In genomic region chr18:111292-112014, GRCh38 we compare ENCODE assay signal across 1 cellular context.
TF ChIP-seq lines count a peak whose summit lies in the region.

No MANE protein-coding gene starts in this region.

TF ChIP-seq in HepG2, 621 proteins besides CTCF, POLR2A, EP300 and RAD21 (continued from another document and continues in another):
- no peak for TF ChIP-seq HNF1A (IDR thresholded peaks at IDR 0.05; ENCODE audit: low read depth)
- peak; percentile 34; the same call in 1 of the 2 replicates for TF ChIP-seq HNF1A (CRISPR knock-in tag; IDR thresholded peaks at IDR 0.05; ENCODE audit: borderline replicate concordance)
- peak; percentile 61 for TF ChIP-seq MED1 (CRISPR knock-in tag; IDR thresholded peaks at IDR 0.05)
- TF ChIP-seq PBX3 (CRISPR knock-in tag; IDR thresholded peaks at IDR 0.05; ENCODE audit: borderline replicate concordance): peak; percentile 46; the same call in 1 of the 2 replicates
- TF ChIP-seq ZNF777 (CRISPR knock-in tag; IDR thresholded peaks at IDR 0.05): peak; percentile 71
- peak; percentile 57; the same call in 1 of the 2 replicates for TF ChIP-seq KLF6 (CRISPR knock-in tag; IDR thresholded peaks at IDR 0.05)
- 0 out of 2 replicates have a peak, but pooled peaks have one; percentile 62 for TF ChIP-seq CCDC6 (CRISPR knock-in tag; IDR thresholded peaks at IDR 0.05)
- 0 out of 2 replicates have a peak, but pooled peaks have one; percentile 29 for TF ChIP-seq ARID4A (CRISPR knock-in tag; IDR thresholded peaks at IDR 0.05; ENCODE audit: borderline replicate concordance)
- peak; percentile 39; the same call in 1 of the 2 replicates for TF ChIP-seq ZNF784 (CRISPR knock-in tag; IDR thresholded peaks at IDR 0.05; ENCODE audit: borderline replicate concordance)
- peak; percentile 72; the same call in 1 of the 2 replicates for TF ChIP-seq ZNF552 (CRISPR knock-in tag; IDR thresholded peaks at IDR 0.05; ENCODE audit: borderline replicate concordance)
- TF ChIP-seq, protein P1, sequence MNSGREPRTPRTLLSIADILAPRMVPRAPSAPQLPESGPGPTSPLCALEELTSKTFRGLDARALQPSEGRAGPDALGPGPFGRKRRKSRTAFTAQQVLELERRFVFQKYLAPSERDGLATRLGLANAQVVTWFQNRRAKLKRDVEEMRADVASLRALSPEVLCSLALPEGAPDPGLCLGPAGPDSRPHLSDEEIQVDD (CRISPR knock-in tag; IDR thresholded peaks at IDR 0.05; ENCODE audit: borderline replicate concordance): peak; percentile 94
- no peak; the same call in 1 of the 2 replicates for TF ChIP-seq SALL2 (CRISPR knock-in tag; IDR thresholded peaks at IDR 0.05)
- no peak for TF ChIP-seq ZFP82 (CRISPR knock-in tag; IDR thresholded peaks at IDR 0.05; ENCODE audit: borderline replicate concordance)
- peak; percentile 78 for TF ChIP-seq ZNF883 (CRISPR knock-in tag; IDR thresholded peaks at IDR 0.05; ENCODE audit: not compliant biosample characterization)
- TF ChIP-seq ZNF543 (CRISPR knock-in tag; IDR thresholded peaks at IDR 0.05): peak; percentile 76; the same call in 1 of the 2 replicates
- no peak for TF ChIP-seq ZNF660 (CRISPR knock-in tag; IDR thresholded peaks at IDR 0.05; ENCODE audit: borderline replicate concordance, low read depth)
- TF ChIP-seq, protein P2, sequence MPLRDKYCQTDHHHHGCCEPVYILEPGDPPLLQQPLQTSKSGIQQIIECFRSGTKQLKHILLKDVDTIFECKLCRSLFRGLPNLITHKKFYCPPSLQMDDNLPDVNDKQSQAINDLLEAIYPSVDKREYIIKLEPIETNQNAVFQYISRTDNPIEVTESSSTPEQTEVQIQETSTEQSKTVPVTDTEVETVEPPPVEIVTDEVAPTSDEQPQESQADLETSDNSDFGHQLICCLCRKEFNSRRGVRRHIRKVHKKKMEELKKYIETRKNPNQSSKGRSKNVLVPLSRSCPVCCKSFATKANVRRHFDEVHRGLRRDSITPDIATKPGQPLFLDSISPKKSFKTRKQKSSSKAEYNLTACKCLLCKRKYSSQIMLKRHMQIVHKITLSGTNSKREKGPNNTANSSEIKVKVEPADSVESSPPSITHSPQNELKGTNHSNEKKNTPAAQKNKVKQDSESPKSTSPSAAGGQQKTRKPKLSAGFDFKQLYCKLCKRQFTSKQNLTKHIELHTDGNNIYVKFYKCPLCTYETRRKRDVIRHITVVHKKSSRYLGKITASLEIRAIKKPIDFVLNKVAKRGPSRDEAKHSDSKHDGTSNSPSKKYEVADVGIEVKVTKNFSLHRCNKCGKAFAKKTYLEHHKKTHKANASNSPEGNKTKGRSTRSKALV (CRISPR knock-in tag; IDR thresholded peaks at IDR 0.05): peak; percentile 55; the same call in 1 of the 2 replicates
- TF ChIP-seq ZNF441 (CRISPR knock-in tag; IDR thresholded peaks at IDR 0.05; ENCODE audit: borderline replicate concordance): no peak; the same call in 1 of the 2 replicates
- 0 out of 2 replicates have a peak, but pooled peaks have one; percentile 24 for TF ChIP-seq ZBTB10 (CRISPR knock-in tag; IDR thresholded peaks at IDR 0.05; ENCODE audit: borderline replicate concordance)
- TF ChIP-seq ZNF446 (CRISPR knock-in tag; IDR thresholded peaks at IDR 0.05): peak; percentile 78; the same call in 1 of the 2 replicates
- peak; percentile 94 for TF ChIP-seq SALL1 (CRISPR knock-in tag; IDR thresholded peaks at IDR 0.05)
- TF ChIP-seq CEBPB (IDR thresholded peaks at IDR 0.05; ENCODE audit: borderline replicate concordance, low read depth, low read length): peak; percentile 38; the same call in 1 of the 2 replicates
- TF ChIP-seq, protein P3, sequence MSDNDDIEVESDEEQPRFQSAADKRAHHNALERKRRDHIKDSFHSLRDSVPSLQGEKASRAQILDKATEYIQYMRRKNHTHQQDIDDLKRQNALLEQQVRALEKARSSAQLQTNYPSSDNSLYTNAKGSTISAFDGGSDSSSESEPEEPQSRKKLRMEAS (IDR thresholded peaks at IDR 0.05): peak; percentile 97
- TF ChIP-seq ZNF891 (CRISPR knock-in tag; IDR thresholded peaks at IDR 0.05): 0 out of 2 replicates have a peak, but pooled peaks have one; percentile 74
- TF ChIP-seq ZMAT5 (CRISPR knock-in tag; IDR thresholded peaks at IDR 0.05; ENCODE audit: borderline replicate concordance, low read depth): no peak
- peak; percentile 88 for TF ChIP-seq TFDP2 (CRISPR knock-in tag; IDR thresholded peaks at IDR 0.05)
